In the genomic region with DNA sequence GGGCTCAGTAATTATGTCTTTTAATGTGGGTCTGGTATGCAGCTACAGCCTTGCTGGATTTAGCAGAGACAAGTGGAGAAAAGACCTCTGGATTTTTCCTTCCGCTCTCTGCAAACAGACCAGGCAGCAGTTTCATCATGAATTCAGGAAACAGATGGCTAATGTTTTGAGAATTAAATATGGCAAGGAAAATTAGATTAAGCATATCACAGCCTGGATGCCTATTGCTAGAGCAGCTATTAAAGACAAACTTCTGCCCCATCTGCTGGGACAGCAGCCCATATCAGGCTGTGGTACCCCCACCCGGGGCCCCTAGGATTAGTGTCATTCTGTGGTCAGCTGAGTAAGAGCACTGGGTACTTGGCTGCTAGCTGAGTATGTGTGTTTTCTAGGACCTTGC, we compare ENCODE assay signal across 1 cellular context.
TF ChIP-seq lines count a peak whose summit lies in the region.

No MANE protein-coding gene starts in this region.

TF ChIP-seq in SK-N-SH treated with all-trans-retinoic acid at 6 μM for 48 hours, 23 proteins besides CTCF, POLR2A, EP300 and RAD21:
- no peak for TF ChIP-seq ARNTL (CRISPR knock-in tag; IDR thresholded peaks at IDR 0.05; ENCODE audit: borderline replicate concordance, low read depth)
- TF ChIP-seq GLIS3 (CRISPR knock-in tag; IDR thresholded peaks at IDR 0.05) = peak; percentile 91; the same call in 1 of the 2 replicates
- peak; percentile 99 for TF ChIP-seq TCF4 (CRISPR knock-in tag; IDR thresholded peaks at IDR 0.05; ENCODE audit: borderline replicate concordance)
- no peak; the same call in 1 of the 2 replicates for TF ChIP-seq ZNF70 (CRISPR knock-in tag; IDR thresholded peaks at IDR 0.05)
- peak; percentile 95 for TF ChIP-seq ISL1 (CRISPR knock-in tag; IDR thresholded peaks at IDR 0.05)
- TF ChIP-seq ZFP3 (CRISPR knock-in tag; IDR thresholded peaks at IDR 0.05) = peak; percentile 90
- TF ChIP-seq, protein P1, sequence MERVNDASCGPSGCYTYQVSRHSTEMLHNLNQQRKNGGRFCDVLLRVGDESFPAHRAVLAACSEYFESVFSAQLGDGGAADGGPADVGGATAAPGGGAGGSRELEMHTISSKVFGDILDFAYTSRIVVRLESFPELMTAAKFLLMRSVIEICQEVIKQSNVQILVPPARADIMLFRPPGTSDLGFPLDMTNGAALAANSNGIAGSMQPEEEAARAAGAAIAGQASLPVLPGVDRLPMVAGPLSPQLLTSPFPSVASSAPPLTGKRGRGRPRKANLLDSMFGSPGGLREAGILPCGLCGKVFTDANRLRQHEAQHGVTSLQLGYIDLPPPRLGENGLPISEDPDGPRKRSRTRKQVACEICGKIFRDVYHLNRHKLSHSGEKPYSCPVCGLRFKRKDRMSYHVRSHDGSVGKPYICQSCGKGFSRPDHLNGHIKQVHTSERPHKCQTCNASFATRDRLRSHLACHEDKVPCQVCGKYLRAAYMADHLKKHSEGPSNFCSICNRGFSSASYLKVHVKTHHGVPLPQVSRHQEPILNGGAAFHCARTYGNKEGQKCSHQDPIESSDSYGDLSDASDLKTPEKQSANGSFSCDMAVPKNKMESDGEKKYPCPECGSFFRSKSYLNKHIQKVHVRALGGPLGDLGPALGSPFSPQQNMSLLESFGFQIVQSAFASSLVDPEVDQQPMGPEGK (CRISPR knock-in tag; IDR thresholded peaks at IDR 0.05; ENCODE audit: borderline replicate concordance) = peak; percentile 98; the same call in 1 of the 2 replicates
- TF ChIP-seq ZNF8 (CRISPR knock-in tag; IDR thresholded peaks at IDR 0.05) = peak; percentile 49; the same call in 1 of the 2 replicates
- TF ChIP-seq, protein P2, sequence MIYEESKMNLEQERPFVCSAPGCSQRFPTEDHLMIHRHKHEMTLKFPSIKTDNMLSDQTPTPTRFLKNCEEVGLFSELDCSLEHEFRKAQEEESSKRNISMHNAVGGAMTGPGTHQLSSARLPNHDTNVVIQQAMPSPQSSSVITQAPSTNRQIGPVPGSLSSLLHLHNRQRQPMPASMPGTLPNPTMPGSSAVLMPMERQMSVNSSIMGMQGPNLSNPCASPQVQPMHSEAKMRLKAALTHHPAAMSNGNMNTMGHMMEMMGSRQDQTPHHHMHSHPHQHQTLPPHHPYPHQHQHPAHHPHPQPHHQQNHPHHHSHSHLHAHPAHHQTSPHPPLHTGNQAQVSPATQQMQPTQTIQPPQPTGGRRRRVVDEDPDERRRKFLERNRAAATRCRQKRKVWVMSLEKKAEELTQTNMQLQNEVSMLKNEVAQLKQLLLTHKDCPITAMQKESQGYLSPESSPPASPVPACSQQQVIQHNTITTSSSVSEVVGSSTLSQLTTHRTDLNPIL (CRISPR knock-in tag; IDR thresholded peaks at IDR 0.05; ENCODE audit: low read depth) = peak; percentile 45
- TF ChIP-seq, protein P3, sequence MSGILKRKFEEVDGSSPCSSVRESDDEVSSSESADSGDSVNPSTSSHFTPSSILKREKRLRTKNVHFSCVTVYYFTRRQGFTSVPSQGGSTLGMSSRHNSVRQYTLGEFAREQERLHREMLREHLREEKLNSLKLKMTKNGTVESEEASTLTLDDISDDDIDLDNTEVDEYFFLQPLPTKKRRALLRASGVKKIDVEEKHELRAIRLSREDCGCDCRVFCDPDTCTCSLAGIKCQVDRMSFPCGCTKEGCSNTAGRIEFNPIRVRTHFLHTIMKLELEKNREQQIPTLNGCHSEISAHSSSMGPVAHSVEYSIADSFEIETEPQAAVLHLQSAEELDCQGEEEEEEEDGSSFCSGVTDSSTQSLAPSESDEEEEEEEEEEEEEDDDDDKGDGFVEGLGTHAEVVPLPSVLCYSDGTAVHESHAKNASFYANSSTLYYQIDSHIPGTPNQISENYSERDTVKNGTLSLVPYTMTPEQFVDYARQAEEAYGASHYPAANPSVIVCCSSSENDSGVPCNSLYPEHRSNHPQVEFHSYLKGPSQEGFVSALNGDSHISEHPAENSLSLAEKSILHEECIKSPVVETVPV (CRISPR knock-in tag; IDR thresholded peaks at IDR 0.05) = peak; percentile 81
- TF ChIP-seq, protein P4, sequence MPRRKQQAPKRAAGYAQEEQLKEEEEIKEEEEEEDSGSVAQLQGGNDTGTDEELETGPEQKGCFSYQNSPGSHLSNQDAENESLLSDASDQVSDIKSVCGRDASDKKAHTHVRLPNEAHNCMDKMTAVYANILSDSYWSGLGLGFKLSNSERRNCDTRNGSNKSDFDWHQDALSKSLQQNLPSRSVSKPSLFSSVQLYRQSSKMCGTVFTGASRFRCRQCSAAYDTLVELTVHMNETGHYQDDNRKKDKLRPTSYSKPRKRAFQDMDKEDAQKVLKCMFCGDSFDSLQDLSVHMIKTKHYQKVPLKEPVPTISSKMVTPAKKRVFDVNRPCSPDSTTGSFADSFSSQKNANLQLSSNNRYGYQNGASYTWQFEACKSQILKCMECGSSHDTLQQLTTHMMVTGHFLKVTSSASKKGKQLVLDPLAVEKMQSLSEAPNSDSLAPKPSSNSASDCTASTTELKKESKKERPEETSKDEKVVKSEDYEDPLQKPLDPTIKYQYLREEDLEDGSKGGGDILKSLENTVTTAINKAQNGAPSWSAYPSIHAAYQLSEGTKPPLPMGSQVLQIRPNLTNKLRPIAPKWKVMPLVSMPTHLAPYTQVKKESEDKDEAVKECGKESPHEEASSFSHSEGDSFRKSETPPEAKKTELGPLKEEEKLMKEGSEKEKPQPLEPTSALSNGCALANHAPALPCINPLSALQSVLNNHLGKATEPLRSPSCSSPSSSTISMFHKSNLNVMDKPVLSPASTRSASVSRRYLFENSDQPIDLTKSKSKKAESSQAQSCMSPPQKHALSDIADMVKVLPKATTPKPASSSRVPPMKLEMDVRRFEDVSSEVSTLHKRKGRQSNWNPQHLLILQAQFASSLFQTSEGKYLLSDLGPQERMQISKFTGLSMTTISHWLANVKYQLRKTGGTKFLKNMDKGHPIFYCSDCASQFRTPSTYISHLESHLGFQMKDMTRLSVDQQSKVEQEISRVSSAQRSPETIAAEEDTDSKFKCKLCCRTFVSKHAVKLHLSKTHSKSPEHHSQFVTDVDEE (CRISPR knock-in tag; IDR thresholded peaks at IDR 0.05) = peak; percentile 91
- no peak; the same call in 1 of the 2 replicates for TF ChIP-seq ESRRG (CRISPR knock-in tag; IDR thresholded peaks at IDR 0.05)
- TF ChIP-seq SNAI2 (CRISPR knock-in tag; IDR thresholded peaks at IDR 0.05) = peak; percentile 94
TF ChIP-seq in SK-N-SH treated with all-trans-retinoic acid at 6 μM for 48 hours: peak in this region for 10.
